Comparison of ENCODE assay signal across 11 cellular contexts in the genomic region with DNA sequence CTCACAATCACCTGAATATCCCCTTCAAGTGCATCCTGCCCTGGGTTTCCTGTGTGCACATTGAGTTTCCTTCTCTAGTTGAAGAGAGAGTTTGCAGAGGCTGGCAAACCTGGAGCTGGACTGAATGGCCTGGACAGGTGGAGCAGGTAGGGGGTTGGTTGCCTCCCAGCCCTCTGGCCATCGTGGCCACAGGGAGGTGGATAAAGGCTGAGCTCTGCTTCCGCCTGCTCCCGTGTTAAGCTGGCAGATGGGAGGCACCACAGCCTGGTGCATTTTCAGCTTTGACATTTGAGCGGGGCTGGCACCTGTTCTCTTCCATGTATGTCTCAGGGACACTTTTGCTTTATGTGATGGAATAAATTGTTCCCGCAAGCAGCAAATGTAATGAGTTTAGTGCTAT. TPM values are rescaled to one million over a fixed set of nuclear protein-coding genes. Genes with fewer than 3 reads are reported as not detected.
DNase-seq lines count a peak whose midpoint lies in the region; ATAC-seq and TF ChIP-seq lines count a peak whose summit lies in the region.
"Had no signal": no experiment of that assay in that cellular context is flagged by ENCODE, and none has a peak within 500 bp of the region (broad histone marks: within the 10 kb centered on the region; RNA-seq: fewer than 3 reads in every experiment).

No MANE protein-coding gene starts in this region.

- intact Hi-C loops in sigmoid colon (cut with DNase I), result no loop called here
- intact Hi-C loops in body of pancreas (cut with DNase I), result loop anchor here (10.0 kb wide), 1 partner anchor 113 kb away; no protein-coding TSS in a partner anchor

- TF ChIP-seq CTCF in WERI-Rb-1 (IDR thresholded peaks at IDR 0.05; ENCODE audit: low read depth, low read length), result 0 out of 2 replicates have a peak, but pooled peaks have one; percentile 3
- TF ChIP-seq CTCF in sigmoid colon (IDR thresholded peaks at IDR 0.05), result no peak
- no peak for TF ChIP-seq CTCF in body of pancreas (IDR thresholded peaks at IDR 0.05)

- no peak for TF ChIP-seq EP300 in sigmoid colon (IDR thresholded peaks at IDR 0.05)

- 90 to 93% methylated on average over 5 of the region's 5 CpGs for WGBS in sigmoid colon, 2 donors
- WGBS in body of pancreas, 2 donors, result 90 to 100% methylated on average over 1 to 5 of the region's 5 CpGs

- H3K27ac ChIP-seq in WERI-Rb-1, result peak overlapping the region; percentile 23
- H3K27ac ChIP-seq in sigmoid colon, result peak overlapping the region; percentile 92 to 98 (median 95)
- H3K27ac ChIP-seq in body of pancreas, result no peak overlapping the region

- ATAC-seq in body of pancreas, result no peak
- ATAC-seq: naive thymus-derived CD8-positive, alpha-beta T cell had no signal

- H3K36me3 ChIP-seq in WERI-Rb-1 (no peaks in the 10 kb centered on the region), sigmoid colon (peaks cover 0 to 5% (median 0%) of the 10 kb centered on the region in 4 donors), body of pancreas (replicated peaks in 1 of 2; ENCODE audit: insufficient read depth in 1 of 2, low read depth in 2 of 2) (no peaks in the 10 kb centered on the region)

- H3K27me3 ChIP-seq in WERI-Rb-1 (ENCODE audit: insufficient read depth, low read depth, severe bottlenecking) (no peaks in the 10 kb centered on the region), sigmoid colon (no peaks in the 10 kb centered on the region), body of pancreas (no peaks in the 10 kb centered on the region)

- peak; percentile 25 for DNase-seq in NCI-H187 treated with DMSO at 0.1 percent for 48 hours (lab: John Stamatoyannopoulos, UW)
- no peak for DNase-seq in NCI-H187 (lab: John Stamatoyannopoulos, UW)
- DNase-seq in NCI-H146 treated with DMSO at 0.1 percent for 48 hours (lab: John Stamatoyannopoulos, UW; ENCODE audit: unreplicated experiment), result peak; percentile 77
- DNase-seq in WERI-Rb-1, result peak; percentile 71
- DNase-seq in sigmoid colon, result no peak
- no peak for DNase-seq in activated CD4-positive, CD25-positive, alpha-beta regulatory T cell (lab: John Stamatoyannopoulos, UW)
- DNase-seq in body of pancreas, result no peak
- no peak for DNase-seq in stimulated activated CD4-positive, alpha-beta T cell treated with anti-CD3 and anti-CD28 coated beads, Interleukin-4, amount 100 ng/mL, for 1 hour
- DNase-seq: foreskin fibroblast; naive thymus-derived CD8-positive, alpha-beta T cell; NCI-H446 had no signal

- H3K4me3 ChIP-seq in WERI-Rb-1 (ENCODE audit: low read depth, low read length), result no peak overlapping the region
- no peak overlapping the region for H3K4me3 ChIP-seq in sigmoid colon
- no peak overlapping the region for H3K4me3 ChIP-seq in body of pancreas

- TF ChIP-seq POLR2A in sigmoid colon (IDR thresholded peaks at IDR 0.05) (no peak), body of pancreas (IDR thresholded peaks at IDR 0.05) (no peak)

- peaks cover 0 to 99% (median 85%) of the 10 kb centered on the region in 4 donors for H3K4me1 ChIP-seq in sigmoid colon
- H3K4me1 ChIP-seq in body of pancreas, result peaks cover 23% of the 10 kb centered on the region

- H3K9me3 ChIP-seq in WERI-Rb-1 (ENCODE audit: severe bottlenecking), result no peaks in the 10 kb centered on the region
- no peaks in the 10 kb centered on the region for H3K9me3 ChIP-seq in sigmoid colon
- H3K9me3 ChIP-seq in body of pancreas, result no peaks in the 10 kb centered on the region

RNA-seq across cellular contexts. Expression of gene MICAL2, which starts 11.1 kb away (rescaled TPM):
- total RNA-seq in sigmoid colon (100 to 1,000 TPM; 115 to 145 (median 130) TPM), body of pancreas (10 to 100 TPM; 16.6 to 24.4 TPM)
- 10 to 100 TPM; 36.6 to 92.2 (median 91.1) TPM for polyA plus RNA-seq in sigmoid colon

Comparison
In these comparisons a context has a peak if more than half of its experiments do, and no peak if none do; other contexts are left out.
1. DNase-seq: peak in NCI-H187 treated with DMSO at 0.1 percent for 48 hours (single experiment), NCI-H146 treated with DMSO at 0.1 percent for 48 hours (single experiment) and WERI-Rb-1 (single experiment); none in NCI-H187 (0 of 2), sigmoid colon (single experiment), activated CD4-positive, CD25-positive, alpha-beta regulatory T cell (0 of 4), body of pancreas (0 of 4) and stimulated activated CD4-positive, alpha-beta T cell treated with anti-CD3 and anti-CD28 coated beads, Interleukin-4, amount 100 ng/mL, for 1 hour (single experiment).
2. H3K27ac ChIP-seq: peak in WERI-Rb-1 (single experiment) and sigmoid colon (4 of 4); none in body of pancreas (0 of 4).
3. RNA of gene MICAL2, which starts 11.1 kb away (total RNA-seq): 115 to 145 TPM in sigmoid colon; 16.6 to 24.4 TPM in body of pancreas; every median in the first group is over 4 times any median in the second.